ENCODE assay signal across 28 cellular contexts in the genomic region with DNA sequence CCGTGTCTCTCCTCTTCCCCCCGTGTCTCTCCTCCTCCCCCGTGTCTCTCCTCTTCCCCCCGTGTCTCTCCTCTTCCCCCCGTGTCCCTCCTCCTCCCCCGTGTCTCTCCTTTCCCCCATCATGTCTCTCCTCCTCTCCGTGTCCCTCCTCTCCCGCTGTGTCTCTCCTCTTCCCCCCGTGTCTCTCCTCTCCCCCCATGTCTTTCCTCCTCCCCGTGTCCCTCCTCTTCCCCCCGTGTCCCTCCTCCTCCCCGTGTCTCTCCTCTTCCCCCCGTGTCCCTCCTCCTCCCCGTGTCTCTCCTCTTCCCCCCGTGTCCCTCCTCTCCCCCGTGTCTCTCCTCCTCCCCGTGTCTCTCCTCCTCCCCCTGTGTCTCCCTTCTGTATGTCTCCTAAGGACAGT. TPM values are rescaled to one million over a fixed set of nuclear protein-coding genes. Genes with fewer than 3 reads are reported as not detected.
"Had no signal": no experiment of that assay in that cellular context is flagged by ENCODE, and none has a peak within 500 bp of the region (broad histone marks: within the 10 kb centered on the region; RNA-seq: fewer than 3 reads in every experiment).

No MANE protein-coding gene starts in this region.

- H3K4me1 ChIP-seq: foreskin keratinocyte had no signal

- DNase-seq: activated CD4-positive, alpha-beta memory T cell treated with anti-CD3 and anti-CD28 coated beads for 36 hours; activated CD4-positive, alpha-beta T cell treated with anti-CD3 and anti-CD28 coated beads, Interleukin-2, amount 10 ng/mL, durations not matched to agents 24 days and 14 days; activated CD4-positive, CD25-positive, alpha-beta regulatory T cell; activated CD8-positive, alpha-beta memory T cell treated with anti-CD3 and anti-CD28 coated beads, Interleukin-2, amount 10 ng/mL, durations not matched to agents 7 days and 5 days; activated CD8-positive, alpha-beta memory T cell treated with anti-CD3 and anti-CD28 coated beads, Interleukin-2, amount 50 U/mL, for 4 hours; activated CD8-positive, alpha-beta T cell treated with anti-CD3 and anti-CD28 coated beads, Interleukin-2, amount 10 ng/mL, durations not matched to agents 7 days and 5 days; activated effector memory CD4-positive, alpha-beta T cell treated with anti-CD3 and anti-CD28 coated beads, Interleukin-2, amount 50 U/mL, for 16 hours; activated naive CD4-positive, alpha-beta T cell treated with anti-CD3 and anti-CD28 coated beads for 36 hours; activated naive CD8-positive, alpha-beta T cell treated with anti-CD3 and anti-CD28 coated beads for 36 hours; activated naive CD8-positive, alpha-beta T cell treated with anti-CD3 and anti-CD28 coated beads, Interleukin-2, amount 50 U/mL, for 24 hours; activated T-cell treated with anti-CD3 and anti-CD28 coated beads, Interleukin-2, amount 50 U/mL, for 1 hour; activated T-cell treated with anti-CD3 and anti-CD28 coated beads, Interleukin-2, amount 50 U/mL, for 48 hours; adrenal gland; amygdala; caudate nucleus; cortex of kidney; dermis blood vessel endothelial cell; effector CD4-positive, alpha-beta T cell; effector memory CD8-positive, alpha-beta T cell; erythroblast; foreskin keratinocyte; T-helper 17 cell had no signal

- H3K27me3 ChIP-seq: adrenal gland, body of pancreas, gastrocnemius medialis had no signal

- ATAC-seq: activated CD4-positive, alpha-beta T cell treated with anti-CD3 and anti-CD28 coated beads for 36 hours; activated CD8-positive, alpha-beta memory T cell treated with anti-CD3 and anti-CD28 coated beads, Interleukin-2, amount 10 ng/mL, durations not matched to agents 7 days and 5 days; activated CD8-positive, alpha-beta T cell treated with anti-CD3 and anti-CD28 coated beads, Interleukin-2, amount 10 ng/mL, durations not matched to agents 7 days and 5 days; activated naive CD8-positive, alpha-beta T cell treated with anti-CD3 and anti-CD28 coated beads, Interleukin-2, amount 50 U/mL, for 24 hours; body of pancreas; effector memory CD8-positive, alpha-beta T cell; foreskin keratinocyte; gastrocnemius medialis; heart left ventricle; T-helper 17 cell had no signal

- H3K9me3 ChIP-seq: adrenal gland, body of pancreas, esophagus muscularis mucosa, gastrocnemius medialis, heart left ventricle had no signal

- H3K36me3 ChIP-seq: adrenal gland, esophagus muscularis mucosa, gastrocnemius medialis, heart left ventricle had no signal

- H3K4me3 ChIP-seq: adrenal gland, body of pancreas, gastrocnemius medialis, heart left ventricle had no signal

- H3K27ac ChIP-seq: body of pancreas, esophagus muscularis mucosa, foreskin keratinocyte, gastrocnemius medialis, heart left ventricle had no signal

RNA-seq across cellular contexts. Expression of gene RNU6ATAC, which starts 12.8 kb away (rescaled TPM):
- total RNA-seq: body of pancreas, dermis blood vessel endothelial cell, foreskin keratinocyte, gastrocnemius medialis had no signal
- polyA plus RNA-seq: adrenal gland, aorta, foreskin keratinocyte, heart left ventricle had no signal
